In genomic region chr11:84022221-84022620, GRCh38 we compare ENCODE assay signal across 17 cellular contexts.
DNase-seq lines count a peak whose midpoint lies in the region; TF ChIP-seq lines count a peak whose summit lies in the region.
"Had no signal": no experiment of that assay in that cellular context is flagged by ENCODE, and none has a peak within 500 bp of the region (broad histone marks: within the 10 kb centered on the region; RNA-seq: fewer than 3 reads in every experiment).

No MANE protein-coding gene starts in this region.

- no peak for TF ChIP-seq EP300 in sigmoid colon (IDR thresholded peaks at IDR 0.05)

- DNase-seq in NCI-H128 (lab: John Stamatoyannopoulos, UW; ENCODE audit: unreplicated experiment) (peak; percentile 6), astrocyte of the spinal cord (ENCODE audit: low read depth, low spot score) (peak; percentile 9), sigmoid colon (no peak), EL (no peak), spleen (no peak), D341Med (ENCODE audit: low spot score) (no peak)
- DNase-seq: activated naive CD8-positive, alpha-beta T cell treated with anti-CD3 and anti-CD28 coated beads, Interleukin-2, amount 10 ng/mL, durations not matched to agents 7 days and 5 days; activated T-cell treated with anti-CD3 and anti-CD28 coated beads for 4 hours; immature natural killer cell; NCI-H1092; NCI-H510A treated with DMSO at 0.1 percent for 48 hours; stimulated activated CD4-positive, alpha-beta T cell treated with anti-CD3 and anti-CD28 coated beads, Interleukin-1b, Interleukin-23, amount 100 ng/mL, for 48 hours; upper lobe of left lung had no signal

- H3K27ac ChIP-seq in iPS-20b (ENCODE audit: low read length) (peak overlapping the region; percentile 38), sigmoid colon (peak overlapping the region in 3 of 4 donors; percentile 41 to 54 (median 48)), spleen (no peak overlapping the region)
- H3K27ac ChIP-seq: BLaER1 treated with 17β-estradiol and CSF1 and Interleukin-3, amounts not matched to agents 10 nM and 100 nM; coronary artery; RWPE1; upper lobe of left lung had no signal

- peak overlapping the region; percentile 23; the same call in 1 of the 2 replicates for H3K9ac ChIP-seq in iPS-20b (ENCODE audit: low read depth, low read length)
- H3K9ac ChIP-seq: BLaER1 treated with 17β-estradiol and CSF1 and Interleukin-3, amounts not matched to agents 10 nM and 100 nM had no signal

- H3K4me3 ChIP-seq in astrocyte of the spinal cord (ENCODE audit: low read depth, low read length): no peak overlapping the region
- peak overlapping the region; percentile 40; the same call in 1 of the 2 replicates for H3K4me3 ChIP-seq in iPS-20b (ENCODE audit: low read length)
- no peak overlapping the region for H3K4me3 ChIP-seq in sigmoid colon
- H3K4me3 ChIP-seq in spleen: no peak overlapping the region
- H3K4me3 ChIP-seq: BLaER1 treated with 17β-estradiol and CSF1 and Interleukin-3, amounts not matched to agents 10 nM and 100 nM; coronary artery; upper lobe of left lung had no signal

- no peaks in the 10 kb centered on the region for H3K36me3 ChIP-seq in iPS-20b (ENCODE audit: insufficient read depth, low read depth, low read length)
- H3K36me3 ChIP-seq in sigmoid colon: no peaks in the 10 kb centered on the region
- H3K36me3 ChIP-seq in spleen: no peaks in the 10 kb centered on the region
- H3K36me3 ChIP-seq: BLaER1 treated with 17β-estradiol and CSF1 and Interleukin-3, amounts not matched to agents 10 nM and 100 nM; upper lobe of left lung had no signal

- H3K27me3 ChIP-seq in iPS-20b (ENCODE audit: insufficient read depth, low read length) (no peaks in the 10 kb centered on the region), sigmoid colon (no peaks in the 10 kb centered on the region), spleen (replicated peaks in 1 of 7) (no peaks in the 10 kb centered on the region)
- H3K27me3 ChIP-seq: BLaER1 treated with 17β-estradiol and CSF1 and Interleukin-3, amounts not matched to agents 10 nM and 100 nM; upper lobe of left lung had no signal

- H3K9me3 ChIP-seq in iPS-20b (ENCODE audit: insufficient read depth, low read depth, low read length) (no peaks in the 10 kb centered on the region), sigmoid colon (no peaks in the 10 kb centered on the region), spleen (no peaks in the 10 kb centered on the region)
- H3K9me3 ChIP-seq: BLaER1 treated with 17β-estradiol and CSF1 and Interleukin-3, amounts not matched to agents 10 nM and 100 nM; upper lobe of left lung had no signal

- TF ChIP-seq CTCF in astrocyte of the spinal cord (IDR thresholded peaks at IDR 0.05; ENCODE audit: low read depth, low read length) (no peak), sigmoid colon (IDR thresholded peaks at IDR 0.05) (no peak), spleen (IDR thresholded peaks at IDR 0.05 in 8 of 11, conservative IDR thresholded peaks at IDR 0.05 in 3 of 11) (no peak)

- H3K4me1 ChIP-seq in iPS-20b (ENCODE audit: insufficient read depth, low read length): peaks cover 13% of the 10 kb centered on the region; the same call in 1 of the 2 replicates
- peaks cover 0 to 38% (median 19%) of the 10 kb centered on the region in 4 donors for H3K4me1 ChIP-seq in sigmoid colon
- no peaks in the 10 kb centered on the region for H3K4me1 ChIP-seq in spleen
- H3K4me1 ChIP-seq: BLaER1 treated with 17β-estradiol and CSF1 and Interleukin-3, amounts not matched to agents 10 nM and 100 nM had no signal

- in situ Hi-C loops in astrocyte of the spinal cord (cut with HindIII; ENCODE audit: low sequenced_read_pairs): no loop called here

- intact Hi-C loops in sigmoid colon (cut with DNase I) (no loop called here), spleen (cut with DNase I; ENCODE audit: low total_unique reads) (no loop called here)

- TF ChIP-seq POLR2A in sigmoid colon (IDR thresholded peaks at IDR 0.05) (no peak), spleen (IDR thresholded peaks at IDR 0.05) (no peak)

- 24 to 44% methylated on average over 1 of the region's 1 CpG for WGBS in sigmoid colon, 2 donors
- WGBS in spleen, 5 donors: 21 to 31% (median 26%) methylated on average over 1 of the region's 1 CpG

Comparison
In these comparisons a context has a peak if more than half of its experiments do, and no peak if none do; other contexts are left out.
1. DNase-seq: peak in NCI-H128 (single experiment) and astrocyte of the spinal cord (single experiment); none in sigmoid colon (single experiment), EL (single experiment), spleen (single experiment) and D341Med (single experiment).
2. H3K27ac ChIP-seq: peak in iPS-20b (single experiment) and sigmoid colon (3 of 4); none in spleen (0 of 8).